Comparison of ENCODE assay signal across 10 cellular contexts in the genomic region with DNA sequence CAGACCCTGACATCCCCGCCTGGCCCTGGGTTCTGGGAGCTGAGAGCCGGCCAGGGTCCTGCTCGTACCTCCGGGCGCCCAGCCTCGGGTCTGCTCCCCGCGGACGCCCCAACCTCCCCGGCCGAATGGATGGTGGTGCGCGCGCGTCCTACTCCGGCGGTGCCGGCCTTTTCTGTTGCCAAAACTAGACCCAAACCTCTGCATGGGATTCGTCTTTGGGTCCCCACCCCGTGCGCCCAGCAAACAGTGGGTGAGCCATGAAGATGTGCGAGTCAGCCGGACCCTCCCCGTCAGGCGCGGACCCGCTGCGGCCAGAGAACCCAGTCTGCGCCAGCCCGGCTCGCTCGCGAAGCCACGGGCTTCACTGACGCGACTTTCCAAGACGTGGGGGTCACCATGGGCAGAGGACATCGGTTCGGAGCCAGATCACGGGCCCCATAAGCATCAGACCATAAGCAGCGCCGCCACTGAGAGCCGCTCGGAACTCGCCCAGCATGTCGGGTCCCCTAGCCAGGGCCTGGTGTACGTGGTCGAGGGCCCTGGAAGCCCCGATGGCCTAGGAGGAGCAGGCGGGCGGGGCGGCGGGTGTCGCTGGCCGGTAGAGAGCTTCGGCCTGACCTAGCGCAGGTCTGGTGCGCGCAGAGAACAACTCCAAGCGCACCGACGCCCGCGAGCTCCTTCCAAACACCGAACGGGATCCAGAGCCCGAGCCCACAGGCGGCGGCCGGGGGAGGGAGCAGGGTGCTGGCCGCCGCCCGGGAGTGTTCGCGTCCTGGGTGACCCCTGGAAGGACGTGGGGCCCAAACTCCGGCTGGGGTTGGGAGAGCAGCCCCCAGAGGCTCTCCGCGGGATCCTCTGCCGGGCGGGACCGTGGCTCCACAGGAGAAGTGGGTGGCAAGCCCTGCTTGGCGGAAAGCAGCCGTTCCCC. TPM values are rescaled to one million over a fixed set of nuclear protein-coding genes. Genes with fewer than 3 reads are reported as not detected.
DNase-seq lines count a peak whose midpoint lies in the region; ATAC-seq and TF ChIP-seq lines count a peak whose summit lies in the region.
"Had no signal": no experiment of that assay in that cellular context is flagged by ENCODE, and none has a peak within 500 bp of the region (broad histone marks: within the 10 kb centered on the region; RNA-seq: fewer than 3 reads in every experiment).

No MANE protein-coding gene starts in this region.

- 6% methylated on average over 84 of the region's 84 CpGs for WGBS in right cardiac atrium
- WGBS in right lobe of liver (ENCODE audit: insufficient coverage, low coverage, low lambda C conversion rate, missing lambda C conversion rate), result 5% methylated on average over 12 of the region's 84 CpGs

- TF ChIP-seq CTCF in right atrium auricular region (IDR thresholded peaks at IDR 0.05), result no peak
- no peak for TF ChIP-seq CTCF in right lobe of liver (IDR thresholded peaks at IDR 0.05)
- TF ChIP-seq CTCF in upper lobe of right lung (IDR thresholded peaks at IDR 0.05), result no peak

- H3K36me3 Mint-ChIP-seq in activated T-helper 17 cell treated with anti-CD3 and anti-CD28 coated beads, Interleukin-2, amount 50 U/mL, for 72 hours (ENCODE audit: low read depth), result peaks cover 22% of the 10 kb centered on the region

- peaks cover 10% of the 10 kb centered on the region for H3K36me3 ChIP-seq in right atrium auricular region
- H3K36me3 ChIP-seq in right lobe of liver, result peaks cover 0 to 9% (median 0%) of the 10 kb centered on the region in 4 donors
- peaks cover 12% of the 10 kb centered on the region for H3K36me3 ChIP-seq in upper lobe of right lung

- DNase-seq in right cardiac atrium, result peak in 1 of 3 donors; percentile 53
- no peak for DNase-seq in right atrium auricular region (ENCODE audit: low spot score)
- peak; percentile 33 to 52 (median 45) for DNase-seq in right lobe of liver
- DNase-seq in upper lobe of right lung, result peak; percentile 64
- no peak for DNase-seq in NCI-H774 (lab: John Stamatoyannopoulos, UW)

- H3K9me3 Mint-ChIP-seq in activated T-helper 17 cell treated with anti-CD3 and anti-CD28 coated beads, Interleukin-2, amount 50 U/mL, for 72 hours, result no peaks in the 10 kb centered on the region

- peaks cover 9% of the 10 kb centered on the region for H3K4me1 Mint-ChIP-seq in activated T-helper 17 cell treated with anti-CD3 and anti-CD28 coated beads, Interleukin-2, amount 50 U/mL, for 72 hours

- H3K27ac ChIP-seq in right cardiac atrium (ENCODE audit: low read length) (no peak overlapping the region), right atrium auricular region (no peak overlapping the region), right lobe of liver (no peak overlapping the region), upper lobe of right lung (no peak overlapping the region)
- H3K27ac ChIP-seq: BLaER1 treated with 17β-estradiol and CSF1 and Interleukin-3, amounts not matched to agents 10 nM and 100 nM had no signal

- H3K27me3 ChIP-seq in right cardiac atrium (ENCODE audit: control insufficient read depth, insufficient read depth) (no peaks in the 10 kb centered on the region), right atrium auricular region (peaks cover 15 to 16% of the 10 kb centered on the region in 2 donors), right lobe of liver (peaks cover 10 to 33% of the 10 kb centered on the region in 2 donors), upper lobe of right lung (peaks cover 40% of the 10 kb centered on the region)

- no peak for TF ChIP-seq POLR2A in right lobe of liver (IDR thresholded peaks at IDR 0.05)

- ATAC-seq in right cardiac atrium (no peak), right lobe of liver (no peak), upper lobe of right lung (no peak), esophagus mucosa (no peak), GM18909 (IDR thresholded peaks at IDR 0.05; ENCODE audit: poor library complexity, unreplicated experiment) (no peak)
- ATAC-seq in activated T-helper 17 cell treated with anti-CD3 and anti-CD28 coated beads, Interleukin-2, amount 50 U/mL, for 72 hours (replicated peaks), result no peak

- H3K27me3 Mint-ChIP-seq in activated T-helper 17 cell treated with anti-CD3 and anti-CD28 coated beads, Interleukin-2, amount 50 U/mL, for 72 hours, result peaks cover 26% of the 10 kb centered on the region

- H3K9me3 ChIP-seq in right cardiac atrium (ENCODE audit: control insufficient read depth, low read length), result no peaks in the 10 kb centered on the region
- H3K9me3 ChIP-seq in right atrium auricular region, result no peaks in the 10 kb centered on the region
- no peaks in the 10 kb centered on the region for H3K9me3 ChIP-seq in right lobe of liver
- H3K9me3 ChIP-seq in upper lobe of right lung, result no peaks in the 10 kb centered on the region

- intact Hi-C loops in right cardiac atrium (cut with DNase I), result no loop called here
- intact Hi-C loops in right lobe of liver (cut with DNase I), result no loop called here
- intact Hi-C loops in upper lobe of right lung (cut with DNase I), result no loop called here

- no peak overlapping the region for H3K27ac Mint-ChIP-seq in activated T-helper 17 cell treated with anti-CD3 and anti-CD28 coated beads, Interleukin-2, amount 50 U/mL, for 72 hours

- H3K4me1 ChIP-seq in right cardiac atrium (ENCODE audit: control insufficient read depth, insufficient read depth, low read length) (no peaks in the 10 kb centered on the region), right atrium auricular region (peaks cover 0 to 41% of the 10 kb centered on the region in 2 donors), right lobe of liver (peaks cover 0 to 26% (median 0%) of the 10 kb centered on the region in 4 donors), upper lobe of right lung (peaks cover 38% of the 10 kb centered on the region)

- H3K4me3 ChIP-seq in right cardiac atrium (ENCODE audit: low read length) (peak overlapping the region; percentile 8), right atrium auricular region (peak overlapping the region in 1 of 2 donors; percentile 71), right lobe of liver (no peak overlapping the region), upper lobe of right lung (peak overlapping the region; percentile 29)

- H3K4me3 Mint-ChIP-seq in activated T-helper 17 cell treated with anti-CD3 and anti-CD28 coated beads, Interleukin-2, amount 50 U/mL, for 72 hours, result peak overlapping the region; percentile 76

RNA-seq across cellular contexts. Expression of a gene that starts 1.0 kb away (rescaled TPM):
- under 1 TPM in 1 of 4 donors, not detected in 3; 0.18 TPM for total RNA-seq in right cardiac atrium
- 0.07 TPM for polyA plus RNA-seq in right cardiac atrium
- total RNA-seq in right atrium auricular region, result under 1 TPM in 1 of 2 donors, not detected in 1; 0.16 TPM
- total RNA-seq in activated T-helper 17 cell treated with anti-CD3 and anti-CD28 coated beads, Interleukin-2, amount 50 U/mL, for 72 hours, result 1 to 10 TPM in 1 of 2 donors, under 1 TPM in 1; 0.95 to 1.1 TPM
- total RNA-seq in right lobe of liver, result 1 to 10 TPM in 2 of 6 experiments, under 1 TPM in 4; 0.05 to 2.3 (median 0.32) TPM
- 0.29 TPM for total RNA-seq in upper lobe of right lung
- total RNA-seq in esophagus mucosa, result 5.2 TPM
- total RNA-seq: RPMI7951 had no signal

RNA-seq across cellular contexts. Expression of a gene that starts 1.4 kb away (rescaled TPM):
- 10 to 100 TPM in 3 of 4 donors, 1 to 10 TPM in 1; 8.7 to 13.9 (median 12.2) TPM for total RNA-seq in right cardiac atrium
- polyA plus RNA-seq in right cardiac atrium, result 12.9 TPM
- 10 to 100 TPM in 1 of 2 donors, 1 to 10 TPM in 1; 6.8 to 11.4 TPM for total RNA-seq in right atrium auricular region
- total RNA-seq in activated T-helper 17 cell treated with anti-CD3 and anti-CD28 coated beads, Interleukin-2, amount 50 U/mL, for 72 hours, result 10 to 100 TPM; 14.4 to 27.7 TPM
- total RNA-seq in right lobe of liver, result 1 to 10 TPM; 5.6 to 9.1 (median 7.1) TPM
- 18.5 TPM for total RNA-seq in upper lobe of right lung
- total RNA-seq in esophagus mucosa, result 13.9 TPM

RNA-seq across cellular contexts. Expression of a gene that starts 26.5 kb away (rescaled TPM):
- total RNA-seq in right cardiac atrium (10 to 100 TPM; 46.3 to 51.4 (median 46.6) TPM), right atrium auricular region (10 to 100 TPM; 30.0 to 33.3 TPM), right lobe of liver (10 to 100 TPM; 42.5 to 54.6 (median 53.4) TPM), upper lobe of right lung (47.5 TPM), esophagus mucosa (40.3 TPM)
- polyA plus RNA-seq in right cardiac atrium, result 35.8 TPM
- total RNA-seq in activated T-helper 17 cell treated with anti-CD3 and anti-CD28 coated beads, Interleukin-2, amount 50 U/mL, for 72 hours, result 10 to 100 TPM in 1 of 2 donors, 1 to 10 TPM in 1; 8.9 to 10.4 TPM

RNA-seq across cellular contexts. Expression of a gene that starts 40.0 kb away (rescaled TPM):
- total RNA-seq in right cardiac atrium (10 to 100 TPM in 3 of 4 donors, 1 to 10 TPM in 1; 7.0 to 18.7 (median 13.9) TPM), right atrium auricular region (10 to 100 TPM; 14.9 to 32.6 TPM), right lobe of liver (1 to 10 TPM; 2.2 to 9.6 (median 4.4) TPM), upper lobe of right lung (96.6 TPM), esophagus mucosa (12.5 TPM)
- polyA plus RNA-seq in right cardiac atrium, result 7.2 TPM
- 1 to 10 TPM; 5.0 to 9.7 TPM for total RNA-seq in activated T-helper 17 cell treated with anti-CD3 and anti-CD28 coated beads, Interleukin-2, amount 50 U/mL, for 72 hours

Comparison
In these comparisons a context has a peak if more than half of its experiments do, and no peak if none do; other contexts are left out.
1. DNase-seq: peak in right lobe of liver (3 of 3) and upper lobe of right lung (single experiment); none in right atrium auricular region (single experiment) and NCI-H774 (single experiment).
2. H3K4me3 ChIP-seq: peak in right cardiac atrium (single experiment) and upper lobe of right lung (single experiment); none in right lobe of liver (0 of 3).